In the genomic region with DNA sequence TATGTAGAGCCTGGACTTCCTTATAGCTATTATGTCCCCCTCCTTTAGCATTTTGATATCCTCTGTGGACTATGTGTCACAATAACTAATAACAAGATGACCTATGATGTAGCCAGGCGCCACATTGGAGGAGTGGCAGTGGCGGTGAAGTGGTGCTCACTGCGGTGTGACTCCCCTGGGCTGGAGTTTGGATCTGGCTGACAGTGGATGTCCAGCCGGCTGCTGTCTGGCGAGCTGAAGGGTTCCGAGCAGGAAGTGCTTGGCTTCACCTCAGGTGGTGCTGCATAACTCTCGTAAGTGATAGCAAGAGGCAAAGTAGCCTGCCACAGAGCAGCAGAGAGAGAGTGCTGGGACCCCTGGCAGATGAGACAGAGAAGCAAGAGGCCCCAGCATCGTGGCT, we compare ENCODE assay signal across 6 cellular contexts. TPM values are rescaled to one million over a fixed set of nuclear protein-coding genes. Genes with fewer than 3 reads are reported as not detected.
"Had no signal": no experiment of that assay in that cellular context is flagged by ENCODE, and none has a peak within 500 bp of the region (broad histone marks: within the 10 kb centered on the region; RNA-seq: fewer than 3 reads in every experiment).

No MANE protein-coding gene starts in this region.

RNA-seq across cellular contexts. Expression of a gene that starts 25.1 kb away (rescaled TPM):
- total RNA-seq: H4, H7, HFFc6, HT1080, IMR-90, K562 had no signal
- polyA plus RNA-seq: IMR-90, K562 had no signal
